Comparison of ENCODE assay signal across 27 cellular contexts in the genomic region with DNA sequence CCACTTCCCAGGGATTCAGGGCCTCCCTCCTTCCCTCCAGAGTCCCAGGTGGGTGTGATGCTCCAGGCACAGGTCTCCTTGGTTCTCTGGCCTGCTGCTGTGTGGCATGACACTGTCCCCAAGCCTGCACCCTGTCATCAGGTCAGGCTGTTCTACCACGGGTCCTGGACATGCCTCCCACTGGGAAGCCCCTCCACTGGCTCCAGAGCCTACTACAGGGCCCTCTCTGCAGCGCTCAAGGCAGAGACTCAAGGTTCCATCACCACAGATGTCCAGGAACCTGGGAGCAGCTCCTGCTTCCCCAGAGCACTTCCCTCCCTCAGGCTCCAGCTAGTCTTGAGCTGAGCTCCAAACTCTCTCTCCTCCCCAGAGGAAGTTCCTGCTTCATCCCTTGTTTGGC.
A peak's percentile ranks its signal among the peaks of the same experiment; 100 is the strongest.
DNase-seq lines count a peak whose midpoint lies in the region; ATAC-seq and TF ChIP-seq lines count a peak whose summit lies in the region.
"Had no signal": no experiment of that assay in that cellular context is flagged by ENCODE, and none has a peak within 500 bp of the region (broad histone marks: within the 10 kb centered on the region; RNA-seq: fewer than 3 reads in every experiment).

No MANE protein-coding gene starts in this region.

- H3K27me3 ChIP-seq in endodermal cell (ENCODE audit: control insufficient read depth, insufficient read depth, low read length, poor library complexity, severe bottlenecking) (no peaks in the 10 kb centered on the region), suprapubic skin (no peaks in the 10 kb centered on the region)

- no peaks in the 10 kb centered on the region for H3K36me3 ChIP-seq in endodermal cell (ENCODE audit: control insufficient read depth, insufficient read depth, low read length)
- no peaks in the 10 kb centered on the region for H3K36me3 ChIP-seq in suprapubic skin

- no peak overlapping the region for H3K4me3 Mint-ChIP-seq in endodermal cell
- H3K4me3 Mint-ChIP-seq in natural killer cell treated with Interleukin-12 subunit alpha and Interleukin-12 subunit beta and Interleukin-15 and Interleukin-18, amount 100 ng/mL, for 72 hours: no peak overlapping the region
- H3K4me3 Mint-ChIP-seq: B cell; CD8-positive, alpha-beta T cell; GM23338; H9 had no signal

- TF ChIP-seq CTCF in endodermal cell (conservative IDR thresholded peaks at IDR 0.05): no peak
- TF ChIP-seq CTCF in suprapubic skin (IDR thresholded peaks at IDR 0.05): no peak

- H3K9me3 Mint-ChIP-seq in endodermal cell: peaks cover 10% of the 10 kb centered on the region
- H3K9me3 Mint-ChIP-seq in natural killer cell treated with Interleukin-12 subunit alpha and Interleukin-12 subunit beta and Interleukin-15 and Interleukin-18, amount 100 ng/mL, for 72 hours: peaks cover 9% of the 10 kb centered on the region

- WGBS in endodermal cell (ENCODE audit: insufficient coverage in 1 of 2, insufficient read length in 1 of 2), 2 experiments: 91 to 100% methylated on average over 1 to 2 of the region's 2 CpGs
- WGBS in suprapubic skin: 60% methylated on average over 1 of the region's 2 CpGs

- TF ChIP-seq EP300 in suprapubic skin (IDR thresholded peaks at IDR 0.05): no peak

- no peaks in the 10 kb centered on the region for H3K27me3 Mint-ChIP-seq in endodermal cell (ENCODE audit: insufficient read depth)
- peaks cover 12 to 18% of the 10 kb centered on the region in 2 donors for H3K27me3 Mint-ChIP-seq in natural killer cell treated with Interleukin-12 subunit alpha and Interleukin-12 subunit beta and Interleukin-15 and Interleukin-18, amount 100 ng/mL, for 72 hours

- TF ChIP-seq POLR2A in suprapubic skin (IDR thresholded peaks at IDR 0.05): no peak

- H3K27ac ChIP-seq in endodermal cell (ENCODE audit: low read depth, low read length) (no peak overlapping the region), suprapubic skin (no peak overlapping the region)
- H3K27ac ChIP-seq: 22Rv1, C4-2B had no signal

- H3K36me3 Mint-ChIP-seq in endodermal cell (ENCODE audit: low read depth): no peaks in the 10 kb centered on the region
- H3K36me3 Mint-ChIP-seq in natural killer cell treated with Interleukin-12 subunit alpha and Interleukin-12 subunit beta and Interleukin-15 and Interleukin-18, amount 100 ng/mL, for 72 hours: peaks cover 8% of the 10 kb centered on the region
- H3K36me3 Mint-ChIP-seq: CD8-positive, alpha-beta T cell had no signal

- no peak overlapping the region for H3K27ac Mint-ChIP-seq in endodermal cell
- H3K27ac Mint-ChIP-seq in natural killer cell treated with Interleukin-12 subunit alpha and Interleukin-12 subunit beta and Interleukin-15 and Interleukin-18, amount 100 ng/mL, for 72 hours: no peak overlapping the region
- H3K27ac Mint-ChIP-seq: B cell; CD8-positive, alpha-beta T cell; GM23338; H9 had no signal

- H3K4me1 Mint-ChIP-seq in endodermal cell: no peaks in the 10 kb centered on the region
- H3K4me1 Mint-ChIP-seq in natural killer cell treated with Interleukin-12 subunit alpha and Interleukin-12 subunit beta and Interleukin-15 and Interleukin-18, amount 100 ng/mL, for 72 hours (ENCODE audit: low read depth in 2 of 2): peaks cover 0 to 4% of the 10 kb centered on the region in 2 donors
- H3K4me1 Mint-ChIP-seq: B cell, GM23338 had no signal

- H3K9me3 ChIP-seq in endodermal cell (ENCODE audit: control insufficient read depth, low read length) (peaks cover 9% of the 10 kb centered on the region), suprapubic skin (peaks cover 9% of the 10 kb centered on the region)

- H3K9ac ChIP-seq in endodermal cell (ENCODE audit: extremely low read depth, low read length, poor library complexity, severe bottlenecking): no peak overlapping the region

- H3K4me3 ChIP-seq in endodermal cell (ENCODE audit: low read length): no peak overlapping the region
- H3K4me3 ChIP-seq in suprapubic skin: no peak overlapping the region
- H3K4me3 ChIP-seq: GM23338 had no signal

- peak; percentile 2 for DNase-seq in activated T-cell treated with anti-CD3 and anti-CD28 coated beads, Interleukin-2, amount 50 U/mL, for 1 hour
- DNase-seq in activated T-cell treated with anti-CD3 and anti-CD28 coated beads for 4 hours: no peak
- peak; percentile 32 for DNase-seq in endodermal cell
- peak; percentile 34 for DNase-seq in natural killer cell treated with Interleukin-12 subunit alpha and Interleukin-12 subunit beta and Interleukin-15 and Interleukin-18, amount 100 ng/mL, for 72 hours (ENCODE audit: low spot score)
- DNase-seq in suprapubic skin (ENCODE audit: low spot score in 2 of 2): peak; percentile 25 to 32
- no peak for DNase-seq in T-helper 2 cell
- no peak for DNase-seq in GM19238 (ENCODE audit: insufficient read length, low spot score)
- no peak for DNase-seq in GM03348 (ENCODE audit: low spot score)
- DNase-seq: Caco-2; CD8-positive, alpha-beta T cell; DMS 273 treated with DMSO at 0.1 percent for 48 hours; DMS79 treated with DMSO at 0.1 percent for 48 hours; GF-D8; H9; KBM-7; MV-4-11; NCI-H1105; NCI-H1436 treated with DMSO at 0.1 percent for 48 hours; NCI-H187 treated with DMSO at 0.1 percent for 48 hours; NCI-H446; NCI-H524 treated with DMSO at 0.1 percent for 48 hours; NCI-H774; PC-3 had no signal

- H3K4me1 ChIP-seq in endodermal cell (ENCODE audit: control insufficient read depth, insufficient read depth, low read length) (no peaks in the 10 kb centered on the region), suprapubic skin (no peaks in the 10 kb centered on the region)
- H3K4me1 ChIP-seq: Caco-2 had no signal

- ATAC-seq in natural killer cell treated with Interleukin-12 subunit alpha and Interleukin-12 subunit beta and Interleukin-15 and Interleukin-18, amount 100 ng/mL, for 72 hours: no peak
- ATAC-seq: CD8-positive, alpha-beta T cell; GM23338; PC-3 had no signal

Comparison
In these comparisons a context has a peak if more than half of its experiments do, and no peak if none do; other contexts are left out.
1. DNase-seq: peak in activated T-cell treated with anti-CD3 and anti-CD28 coated beads, Interleukin-2, amount 50 U/mL, for 1 hour (single experiment), endodermal cell (single experiment), natural killer cell treated with Interleukin-12 subunit alpha and Interleukin-12 subunit beta and Interleukin-15 and Interleukin-18, amount 100 ng/mL, for 72 hours (single experiment) and suprapubic skin (2 of 2); none in activated T-cell treated with anti-CD3 and anti-CD28 coated beads for 4 hours (single experiment), T-helper 2 cell (0 of 5), GM19238 (single experiment) and GM03348 (single experiment).